In the genomic region with DNA sequence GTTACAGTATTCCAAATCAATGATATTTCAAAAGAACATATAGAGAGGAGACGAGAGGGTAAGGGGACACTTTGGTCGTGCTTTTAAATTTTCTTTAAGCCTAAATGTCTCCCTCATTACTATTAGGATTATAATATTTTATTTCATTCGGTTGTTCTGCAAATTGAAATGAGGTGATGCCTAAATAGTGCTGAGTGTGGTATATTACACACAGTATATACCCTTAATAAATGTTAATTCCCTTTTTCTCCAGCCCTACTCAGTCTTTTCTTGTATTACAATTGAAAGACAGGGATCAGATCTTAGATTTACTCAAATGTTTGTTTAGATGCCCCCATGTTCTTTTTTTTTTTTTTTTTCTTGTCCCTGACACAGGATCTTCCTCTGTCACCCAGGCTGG, we compare ENCODE assay signal across 2 cellular contexts.
TF ChIP-seq lines count a peak whose summit lies in the region.

No MANE protein-coding gene starts in this region.

TF ChIP-seq in A549, 52 proteins besides CTCF, POLR2A, EP300 and RAD21:
- no peak for TF ChIP-seq RCOR1 (IDR thresholded peaks at IDR 0.05; ENCODE audit: low read depth, low read length)
- TF ChIP-seq EHF (CRISPR knock-in tag; IDR thresholded peaks at IDR 0.05) = no peak
- TF ChIP-seq, protein P1, sequence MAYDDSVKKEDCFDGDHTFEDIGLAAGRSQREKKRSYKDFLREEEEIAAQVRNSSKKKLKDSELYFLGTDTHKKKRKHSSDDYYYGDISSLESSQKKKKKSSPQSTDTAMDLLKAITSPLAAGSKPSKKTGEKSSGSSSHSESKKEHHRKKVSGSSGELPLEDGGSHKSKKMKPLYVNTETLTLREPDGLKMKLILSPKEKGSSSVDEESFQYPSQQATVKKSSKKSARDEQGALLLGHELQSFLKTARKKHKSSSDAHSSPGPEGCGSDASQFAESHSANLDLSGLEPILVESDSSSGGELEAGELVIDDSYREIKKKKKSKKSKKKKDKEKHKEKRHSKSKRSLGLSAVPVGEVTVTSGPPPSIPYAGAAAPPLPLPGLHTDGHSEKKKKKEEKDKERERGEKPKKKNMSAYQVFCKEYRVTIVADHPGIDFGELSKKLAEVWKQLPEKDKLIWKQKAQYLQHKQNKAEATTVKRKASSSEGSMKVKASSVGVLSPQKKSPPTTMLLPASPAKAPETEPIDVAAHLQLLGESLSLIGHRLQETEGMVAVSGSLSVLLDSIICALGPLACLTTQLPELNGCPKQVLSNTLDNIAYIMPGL (CRISPR knock-in tag; IDR thresholded peaks at IDR 0.05; ENCODE audit: borderline replicate concordance) = no peak
- TF ChIP-seq JUN (IDR thresholded peaks at IDR 0.05) = no peak
- no peak for TF ChIP-seq HEYL (CRISPR knock-in tag; IDR thresholded peaks at IDR 0.05)
- peak; percentile 57 for TF ChIP-seq MAFK (IDR thresholded peaks at IDR 0.05; ENCODE audit: partially characterized antibody)
- TF ChIP-seq, protein P2, sequence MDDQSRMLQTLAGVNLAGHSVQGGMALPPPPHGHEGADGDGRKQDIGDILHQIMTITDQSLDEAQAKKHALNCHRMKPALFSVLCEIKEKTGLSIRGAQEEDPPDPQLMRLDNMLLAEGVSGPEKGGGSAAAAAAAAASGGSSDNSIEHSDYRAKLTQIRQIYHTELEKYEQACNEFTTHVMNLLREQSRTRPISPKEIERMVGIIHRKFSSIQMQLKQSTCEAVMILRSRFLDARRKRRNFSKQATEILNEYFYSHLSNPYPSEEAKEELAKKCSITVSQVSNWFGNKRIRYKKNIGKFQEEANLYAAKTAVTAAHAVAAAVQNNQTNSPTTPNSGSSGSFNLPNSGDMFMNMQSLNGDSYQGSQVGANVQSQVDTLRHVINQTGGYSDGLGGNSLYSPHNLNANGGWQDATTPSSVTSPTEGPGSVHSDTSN (IDR thresholded peaks at IDR 0.05) = no peak
TF ChIP-seq in A549: peak in this region for 1.

TF ChIP-seq in K562, 482 proteins besides CTCF, POLR2A, EP300 and RAD21:
- TF ChIP-seq DNMT1 (IDR thresholded peaks at IDR 0.05) (no peak), ZNF316 (IDR thresholded peaks at IDR 0.05) (0 out of 2 replicates have a peak, but pooled peaks have one; percentile 35)
